In genomic region chr9:120857481-120857880, GRCh38 we compare ENCODE assay signal across 19 cellular contexts. TPM values are rescaled to one million over a fixed set of nuclear protein-coding genes. Genes with fewer than 3 reads are reported as not detected.
A peak's percentile ranks its signal among the peaks of the same experiment; 100 is the strongest.
DNase-seq lines count a peak whose midpoint lies in the region; ATAC-seq and TF ChIP-seq lines count a peak whose summit lies in the region.
"Had no signal": no experiment of that assay in that cellular context is flagged by ENCODE, and none has a peak within 500 bp of the region (broad histone marks: within the 10 kb centered on the region; RNA-seq: fewer than 3 reads in every experiment).

No MANE protein-coding gene starts in this region.

- WGBS in right cardiac atrium = 77% methylated on average over 7 of the region's 7 CpGs
- WGBS in trophoblast cell (ENCODE audit: extremely low coverage, insufficient coverage, insufficient read length) = no CpG with 5 or more reads among the region's 7 CpGs

- DNase-seq in stimulated activated naive CD8-positive, alpha-beta T cell treated with anti-CD3 and anti-CD28 coated beads, Interleukin-15, amount 100 ng/mL, for 72 hours = no peak
- DNase-seq in stimulated activated naive CD8-positive, alpha-beta T cell treated with anti-CD3 and anti-CD28 coated beads, Interleukin-15, Interleukin-2, amounts not matched to agents 100 U/mL and 50 U/mL, for 24 hours = no peak
- DNase-seq in SHP77 (lab: John Stamatoyannopoulos, UW) (peak; percentile 65 to 78), right cardiac atrium (peak in 2 of 3 donors; percentile 56 to 66), type B pancreatic cell (ENCODE audit: extremely low spot score, unreplicated experiment) (no peak), trophoblast cell (no peak), endothelial cell (ENCODE audit: low spot score) (no peak)
- DNase-seq in stimulated activated CD4-positive, alpha-beta T cell treated with anti-CD3 and anti-CD28 coated beads, Interleukin-2, amount 100 ng/mL, for 48 hours = no peak
- DNase-seq: activated CD4-positive, alpha-beta T cell treated with anti-CD3 and anti-CD28 coated beads for 48 hours; activated T-cell treated with anti-CD3 and anti-CD28 coated beads for 4 hours; AML-193; Calu3; effector CD4-positive, alpha-beta T cell; glutamatergic neuron; HCEC 1CT; NCI-H82; Peyer's patch had no signal

- no peak for TF ChIP-seq CTCF in type B pancreatic cell (conservative IDR thresholded peaks at IDR 0.05)
- no peak for TF ChIP-seq CTCF in endothelial cell (IDR thresholded peaks at IDR 0.05; ENCODE audit: unreplicated experiment)

- H3K9me3 Mint-ChIP-seq in stimulated activated naive CD8-positive, alpha-beta T cell treated with anti-CD3 and anti-CD28 coated beads, Interleukin-15, amount 100 ng/mL, for 72 hours = no peaks in the 10 kb centered on the region
- no peaks in the 10 kb centered on the region for H3K9me3 Mint-ChIP-seq in type B pancreatic cell
- H3K9me3 Mint-ChIP-seq in endothelial cell (ENCODE audit: unreplicated experiment) = no peaks in the 10 kb centered on the region

- no peak overlapping the region for H3K4me2 ChIP-seq in trophoblast cell (ENCODE audit: low read length)
- H3K4me2 ChIP-seq: smooth muscle cell had no signal

- peaks cover 13 to 19% of the 10 kb centered on the region in 2 experiments for H3K36me3 ChIP-seq in trophoblast cell (ENCODE audit: control insufficient read depth in 1 of 2, insufficient read depth in 2 of 2, low read length in 2 of 2)

- H3K27me3 ChIP-seq in right cardiac atrium (ENCODE audit: control insufficient read depth, insufficient read depth) (no peaks in the 10 kb centered on the region), trophoblast cell (ENCODE audit: insufficient read depth, low read length) (no peaks in the 10 kb centered on the region)
- H3K27me3 ChIP-seq: cardiac muscle cell, Peyer's patch had no signal

- H3K4me1 Mint-ChIP-seq in stimulated activated naive CD8-positive, alpha-beta T cell treated with anti-CD3 and anti-CD28 coated beads, Interleukin-15, amount 100 ng/mL, for 72 hours = peaks cover 68% of the 10 kb centered on the region
- peaks cover 7% of the 10 kb centered on the region for H3K4me1 Mint-ChIP-seq in type B pancreatic cell (ENCODE audit: unreplicated experiment)
- no peaks in the 10 kb centered on the region for H3K4me1 Mint-ChIP-seq in endothelial cell (ENCODE audit: unreplicated experiment)

- no peaks in the 10 kb centered on the region for H3K27me3 Mint-ChIP-seq in stimulated activated naive CD8-positive, alpha-beta T cell treated with anti-CD3 and anti-CD28 coated beads, Interleukin-15, amount 100 ng/mL, for 72 hours
- H3K27me3 Mint-ChIP-seq in type B pancreatic cell (no peaks in the 10 kb centered on the region), endothelial cell (ENCODE audit: unreplicated experiment) (peaks cover 6% of the 10 kb centered on the region)

- intact Hi-C loops in right cardiac atrium (cut with DNase I) = no loop called here

- peaks cover 10% of the 10 kb centered on the region for H3K36me3 Mint-ChIP-seq in type B pancreatic cell
- no peaks in the 10 kb centered on the region for H3K36me3 Mint-ChIP-seq in endothelial cell (ENCODE audit: low read depth, unreplicated experiment)

- no peak overlapping the region for H3K23ac ChIP-seq in trophoblast cell (ENCODE audit: low read length)

- no peak overlapping the region for H3K4ac ChIP-seq in trophoblast cell (ENCODE audit: low read depth, low read length)

- peak; percentile 37 for ATAC-seq in stimulated activated naive CD8-positive, alpha-beta T cell treated with anti-CD3 and anti-CD28 coated beads, Interleukin-15, amount 100 ng/mL, for 72 hours
- ATAC-seq in stimulated activated naive CD8-positive, alpha-beta T cell treated with anti-CD3 and anti-CD28 coated beads, Interleukin-15, Interleukin-2, amounts not matched to agents 100 U/mL and 50 U/mL, for 24 hours = no peak
- no peak for ATAC-seq in right cardiac atrium

- no peak overlapping the region for H4K8ac ChIP-seq in trophoblast cell (ENCODE audit: low read depth, low read length)

- H3K4me3 ChIP-seq in right cardiac atrium (ENCODE audit: low read length) (no peak overlapping the region), trophoblast cell (ENCODE audit: low read depth, low read length) (no peak overlapping the region)
- H3K4me3 ChIP-seq: cardiac muscle cell, Peyer's patch, smooth muscle cell had no signal

- H3K79me1 ChIP-seq in trophoblast cell (ENCODE audit: low read length) = no peaks in the 10 kb centered on the region

- H3K4me1 ChIP-seq in right cardiac atrium (ENCODE audit: control insufficient read depth, insufficient read depth, low read length) (peaks cover 3% of the 10 kb centered on the region), trophoblast cell (ENCODE audit: control insufficient read depth in 1 of 2, insufficient read depth in 2 of 2, low read length in 2 of 2) (peaks cover 0 to 4% of the 10 kb centered on the region in 2 experiments)
- H3K4me1 ChIP-seq: Peyer's patch had no signal

- no peaks in the 10 kb centered on the region for H3K79me2 ChIP-seq in trophoblast cell (ENCODE audit: control insufficient read depth, insufficient read depth, low read length, poor library complexity)

- no peak overlapping the region for H2BK120ac ChIP-seq in trophoblast cell (ENCODE audit: insufficient read depth, low read length, poor library complexity)

- peak overlapping the region in 1 of 2 donors; percentile 83 for H3K27ac Mint-ChIP-seq in stimulated activated naive CD8-positive, alpha-beta T cell treated with anti-CD3 and anti-CD28 coated beads, Interleukin-15, amount 100 ng/mL, for 72 hours
- H3K27ac Mint-ChIP-seq in type B pancreatic cell (peak overlapping the region; percentile 43), endothelial cell (ENCODE audit: unreplicated experiment) (no peak overlapping the region)

- no peak overlapping the region for H2BK12ac ChIP-seq in trophoblast cell (ENCODE audit: low read length)

- H2AK5ac ChIP-seq in trophoblast cell (ENCODE audit: low read length) = no peak overlapping the region

- no peak overlapping the region for H3K4me3 Mint-ChIP-seq in stimulated activated naive CD8-positive, alpha-beta T cell treated with anti-CD3 and anti-CD28 coated beads, Interleukin-15, amount 100 ng/mL, for 72 hours
- H3K4me3 Mint-ChIP-seq in type B pancreatic cell (no peak overlapping the region), endothelial cell (ENCODE audit: unreplicated experiment) (no peak overlapping the region)

- H3K27ac ChIP-seq in right cardiac atrium (ENCODE audit: low read length) (no peak overlapping the region), trophoblast cell (ENCODE audit: low read depth, low read length) (no peak overlapping the region)
- H3K27ac ChIP-seq: cardiac muscle cell, Peyer's patch had no signal

- H2BK5ac ChIP-seq in trophoblast cell (ENCODE audit: low read depth, low read length, poor library complexity) = no peak overlapping the region

- H3K9me3 ChIP-seq in right cardiac atrium (ENCODE audit: control insufficient read depth, low read length) (no peaks in the 10 kb centered on the region), trophoblast cell (ENCODE audit: insufficient read depth, low read depth, low read length) (peaks cover 3% of the 10 kb centered on the region)
- H3K9me3 ChIP-seq: Peyer's patch had no signal

- H2AFZ ChIP-seq in trophoblast cell (ENCODE audit: insufficient read depth, low read length, poor library complexity) = no peak overlapping the region

- H4K12ac ChIP-seq in trophoblast cell (ENCODE audit: low read depth, low read length) = no peak overlapping the region

- H3K18ac ChIP-seq in trophoblast cell (ENCODE audit: low read length) = no peak overlapping the region

- no peak overlapping the region for H3K9ac ChIP-seq in trophoblast cell (ENCODE audit: low read length)

- H4K91ac ChIP-seq in trophoblast cell (ENCODE audit: low read depth, low read length) = no peak overlapping the region

- H3K14ac ChIP-seq in trophoblast cell (ENCODE audit: low read length) = no peak overlapping the region

RNA-seq across cellular contexts. Expression of gene PSMD5, which starts 14.8 kb away (rescaled TPM):
- total RNA-seq in right cardiac atrium (10 to 100 TPM; 16.6 to 26.0 (median 22.7) TPM), type B pancreatic cell (ENCODE audit: low replicate concordance) (43.6 and 45.2 TPM in 2 replicates), endothelial cell (ENCODE audit: unreplicated experiment) (42.9 TPM)
- 8.7 TPM for polyA plus RNA-seq in right cardiac atrium
- 24.7 and 24.8 TPM in 2 replicates for polyA plus RNA-seq in trophoblast cell (2013)

RNA-seq across cellular contexts. Expression of gene PHF19, which starts 19.5 kb away (rescaled TPM):
- total RNA-seq in right cardiac atrium (10 to 100 TPM; 16.0 to 21.3 (median 19.7) TPM), type B pancreatic cell (ENCODE audit: low replicate concordance) (31.0 and 39.6 TPM in 2 replicates), endothelial cell (ENCODE audit: unreplicated experiment) (10.0 TPM)
- polyA plus RNA-seq in right cardiac atrium = 16.2 TPM
- polyA plus RNA-seq in trophoblast cell (2013) = 12.1 and 12.9 TPM in 2 replicates

Comparison
In these comparisons a context has a peak if more than half of its experiments do, and no peak if none do; other contexts are left out.
1. DNase-seq: peak in SHP77 (2 of 2) and right cardiac atrium (2 of 3); none in stimulated activated naive CD8-positive, alpha-beta T cell treated with anti-CD3 and anti-CD28 coated beads, Interleukin-15, amount 100 ng/mL, for 72 hours (0 of 2), stimulated activated naive CD8-positive, alpha-beta T cell treated with anti-CD3 and anti-CD28 coated beads, Interleukin-15, Interleukin-2, amounts not matched to agents 100 U/mL and 50 U/mL, for 24 hours (single experiment), type B pancreatic cell (single experiment), trophoblast cell (0 of 2), endothelial cell (single experiment) and stimulated activated CD4-positive, alpha-beta T cell treated with anti-CD3 and anti-CD28 coated beads, Interleukin-2, amount 100 ng/mL, for 48 hours (0 of 2).